Comparison of ENCODE assay signal across 10 cellular contexts in the genomic region with DNA sequence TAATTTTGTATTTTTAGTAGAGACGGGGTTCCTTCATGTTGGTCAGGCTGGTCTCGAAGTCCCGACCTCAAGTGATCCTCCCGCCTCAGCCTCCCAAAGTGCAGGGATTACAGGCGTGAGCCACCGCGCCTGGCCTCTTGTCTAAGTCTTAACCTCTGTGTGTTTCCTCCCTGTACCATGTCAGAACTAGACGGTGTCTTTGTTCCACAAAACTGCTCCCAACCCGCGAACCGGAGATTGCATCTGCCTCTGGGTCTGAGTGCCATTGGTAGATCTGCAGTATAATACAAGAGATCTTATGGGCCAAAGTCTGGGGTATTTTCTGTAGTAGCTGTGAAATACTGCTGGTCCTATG. TPM values are rescaled to one million over a fixed set of nuclear protein-coding genes. Genes with fewer than 3 reads are reported as not detected.
DNase-seq lines count a peak whose midpoint lies in the region; ATAC-seq and TF ChIP-seq lines count a peak whose summit lies in the region.
"Had no signal": no experiment of that assay in that cellular context is flagged by ENCODE, and none has a peak within 500 bp of the region (broad histone marks: within the 10 kb centered on the region; RNA-seq: fewer than 3 reads in every experiment).

No MANE protein-coding gene starts in this region.

- 95% methylated on average over 11 of the region's 11 CpGs for WGBS in HUES64

- no peaks in the 10 kb centered on the region for H3K27me3 ChIP-seq in Caco-2 (replicated peaks; ENCODE audit: control insufficient read depth, insufficient read depth, low read length)
- H3K27me3 ChIP-seq in HUES64 (ENCODE audit: insufficient read depth, low read length): no peaks in the 10 kb centered on the region
- no peaks in the 10 kb centered on the region for H3K27me3 ChIP-seq in neural progenitor cell
- no peaks in the 10 kb centered on the region for H3K27me3 ChIP-seq in H7 (ENCODE audit: control insufficient read depth, insufficient read depth, low read length)

- no peak overlapping the region for H2AFZ ChIP-seq in neural progenitor cell (replicated peaks)

- peak overlapping the region; percentile 86 for H3K4me2 ChIP-seq in neural progenitor cell

- no peaks in the 10 kb centered on the region for H3K36me3 ChIP-seq in Caco-2 (ENCODE audit: control insufficient read depth, insufficient read depth, low read length)
- H3K36me3 ChIP-seq in HUES64 (ENCODE audit: insufficient read depth, low read length): peaks cover 16% of the 10 kb centered on the region
- H3K36me3 ChIP-seq in neural progenitor cell: no peaks in the 10 kb centered on the region
- H3K36me3 ChIP-seq in H7 (replicated peaks; ENCODE audit: control insufficient read depth, insufficient read depth, low read length): peaks cover 5% of the 10 kb centered on the region

- no peak for DNase-seq in Caco-2
- no peak for DNase-seq in activated naive CD8-positive, alpha-beta T cell treated with anti-CD3 and anti-CD28 coated beads, Interleukin-2, amount 50 U/mL, for 24 hours
- no peak for DNase-seq in neural progenitor cell (ENCODE audit: low spot score)
- no peak for DNase-seq in H7
- no peak for DNase-seq in SKM-1 (lab: John Stamatoyannopoulos, UW; ENCODE audit: unreplicated experiment)
- no peak for DNase-seq in substantia nigra (lab: John Stamatoyannopoulos, UW)
- DNase-seq: GF-D8, NCI-H446 had no signal

- TF ChIP-seq CTCF in Caco-2 (IDR thresholded peaks at IDR 0.05; ENCODE audit: insufficient read depth in 1 of 2, low read depth in 1 of 2, low read length in 1 of 2, severe bottlenecking in 1 of 2, unreplicated experiment in 1 of 2) (no peak), neural progenitor cell (IDR thresholded peaks at IDR 0.05) (no peak)

- H3K4me3 Mint-ChIP-seq in Caco-2 (ENCODE audit: unreplicated experiment) (peak overlapping the region; percentile 93), neural progenitor cell (peak overlapping the region; percentile 96)
- peak overlapping the region; percentile 86 for H3K4me3 Mint-ChIP-seq in activated naive CD8-positive, alpha-beta T cell treated with anti-CD3 and anti-CD28 coated beads, Interleukin-2, amount 50 U/mL, for 24 hours

- H3K36me3 Mint-ChIP-seq in Caco-2 (ENCODE audit: insufficient read depth, unreplicated experiment) (peaks cover 18% of the 10 kb centered on the region), neural progenitor cell (peaks cover 7% of the 10 kb centered on the region)
- peaks cover 2% of the 10 kb centered on the region for H3K36me3 Mint-ChIP-seq in activated naive CD8-positive, alpha-beta T cell treated with anti-CD3 and anti-CD28 coated beads, Interleukin-2, amount 50 U/mL, for 24 hours (ENCODE audit: low read depth)

- no peaks in the 10 kb centered on the region for H3K27me3 Mint-ChIP-seq in Caco-2 (ENCODE audit: insufficient read depth, unreplicated experiment)
- no peaks in the 10 kb centered on the region for H3K27me3 Mint-ChIP-seq in activated naive CD8-positive, alpha-beta T cell treated with anti-CD3 and anti-CD28 coated beads, Interleukin-2, amount 50 U/mL, for 24 hours
- H3K27me3 Mint-ChIP-seq in neural progenitor cell (ENCODE audit: insufficient read depth, low read depth): peaks cover 4% of the 10 kb centered on the region

- H3K79me2 ChIP-seq in neural progenitor cell (ENCODE audit: low read depth): peaks cover 34% of the 10 kb centered on the region

- H3K9ac ChIP-seq in HUES64 (ENCODE audit: low read depth, low read length) (no peak overlapping the region), neural progenitor cell (no peak overlapping the region)
- H3K9ac ChIP-seq: parathyroid adenoma had no signal

- CTCF ChIA-PET in Caco-2 (lab: Charles Lee): no interaction called here

- H3K27ac ChIP-seq in HUES64 (ENCODE audit: low read depth, low read length): no peak overlapping the region
- H3K27ac ChIP-seq in neural progenitor cell: no peak overlapping the region
- no peak overlapping the region for H3K27ac ChIP-seq in substantia nigra (ENCODE audit: low read depth, low read length, poor library complexity, severe bottlenecking)

- H3K4me1 Mint-ChIP-seq in Caco-2 (ENCODE audit: low read depth, unreplicated experiment): peaks cover 8% of the 10 kb centered on the region
- peaks cover 9% of the 10 kb centered on the region for H3K4me1 Mint-ChIP-seq in activated naive CD8-positive, alpha-beta T cell treated with anti-CD3 and anti-CD28 coated beads, Interleukin-2, amount 50 U/mL, for 24 hours
- H3K4me1 Mint-ChIP-seq in neural progenitor cell: peaks cover 12% of the 10 kb centered on the region

- H3K4me3 ChIP-seq in Caco-2 (ENCODE audit: low read depth, low read length) (no peak overlapping the region), HUES64 (ENCODE audit: low read length) (peak overlapping the region; percentile 88; the same call in 1 of the 2 replicates), neural progenitor cell (no peak overlapping the region), H7 (ENCODE audit: insufficient read depth, low read depth, low read length) (no peak overlapping the region)

- no peaks in the 10 kb centered on the region for H4K20me1 ChIP-seq in neural progenitor cell (ENCODE audit: low read depth)

- H3K4me1 ChIP-seq in Caco-2 (peaks cover 7% of the 10 kb centered on the region; the same call in 1 of the 2 replicates), HUES64 (ENCODE audit: insufficient read depth, low read length) (no peaks in the 10 kb centered on the region), neural progenitor cell (peaks cover 4% of the 10 kb centered on the region)
- H3K4me1 ChIP-seq: parathyroid adenoma had no signal

- POLR2A ChIA-PET in Caco-2 (lab: Charles Lee): no interaction called here

- H3K27ac Mint-ChIP-seq in Caco-2 (ENCODE audit: unreplicated experiment) (peak overlapping the region; percentile 86), neural progenitor cell (peak overlapping the region; percentile 46)
- H3K27ac Mint-ChIP-seq in activated naive CD8-positive, alpha-beta T cell treated with anti-CD3 and anti-CD28 coated beads, Interleukin-2, amount 50 U/mL, for 24 hours: peak overlapping the region; percentile 95

- H3K9me3 ChIP-seq in Caco-2 (no peaks in the 10 kb centered on the region), HUES64 (ENCODE audit: insufficient read depth, low read depth, low read length) (no peaks in the 10 kb centered on the region), neural progenitor cell (ENCODE audit: low read depth) (no peaks in the 10 kb centered on the region)

- intact Hi-C loops in Caco-2 (cut with micrococcal nuclease; ENCODE audit: unreplicated experiment): no loop called here

- H3K9me3 Mint-ChIP-seq in Caco-2 (ENCODE audit: unreplicated experiment): no peaks in the 10 kb centered on the region
- H3K9me3 Mint-ChIP-seq in activated naive CD8-positive, alpha-beta T cell treated with anti-CD3 and anti-CD28 coated beads, Interleukin-2, amount 50 U/mL, for 24 hours: no peaks in the 10 kb centered on the region
- no peaks in the 10 kb centered on the region for H3K9me3 Mint-ChIP-seq in neural progenitor cell

- BruUV-seq in Caco-2 (replicated peaks; lab: Mats Ljungman, UMichigan): no TSS peak

- ATAC-seq in activated naive CD8-positive, alpha-beta T cell treated with anti-CD3 and anti-CD28 coated beads, Interleukin-2, amount 50 U/mL, for 24 hours: no peak

- H3F3A ChIP-seq in neural progenitor cell (ENCODE audit: low read depth): peaks cover 28% of the 10 kb centered on the region

RNA-seq across cellular contexts. Expression of gene EEF1AKMT2, which starts 1.3 kb away (rescaled TPM):
- 28.1 and 29.9 TPM in 2 replicates for total RNA-seq in Caco-2 (2022)
- 22.4 TPM for polyA plus RNA-seq in HUES64 (2013, experiment 1 of 2)
- polyA plus RNA-seq in HUES64 (2013, experiment 2 of 2): 30.5 TPM
- 41.0 and 41.8 TPM in 2 replicates for total RNA-seq in neural progenitor cell (ENCODE audit: low replicate concordance)
- 20.1 and 28.6 TPM in 2 replicates for total RNA-seq in H7 (2014; rRNA removed; shearing (Covaris generic))

RNA-seq across cellular contexts. Expression of gene ABRAXAS2, which starts 8.6 kb away (rescaled TPM):
- total RNA-seq in Caco-2 (2022) (15.5 and 16.8 TPM in 2 replicates), neural progenitor cell (ENCODE audit: low replicate concordance) (15.8 and 27.4 TPM in 2 replicates)
- polyA plus RNA-seq in HUES64 (2013, experiment 1 of 2): 11.0 TPM
- 11.7 TPM for polyA plus RNA-seq in HUES64 (2013, experiment 2 of 2)
- 14.2 and 19.8 TPM in 2 replicates for total RNA-seq in H7 (2014; rRNA removed; shearing (Covaris generic))

RNA-seq across cellular contexts. Expression of gene FAM53B, which starts 48.8 kb away (rescaled TPM):
- total RNA-seq in Caco-2 (2022) (13.6 and 13.7 TPM in 2 replicates), neural progenitor cell (ENCODE audit: low replicate concordance) (15.3 and 44.1 TPM in 2 replicates)
- polyA plus RNA-seq in HUES64 (2013, experiment 1 of 2): 11.2 TPM
- polyA plus RNA-seq in HUES64 (2013, experiment 2 of 2): 12.9 TPM
- total RNA-seq in H7 (2014; rRNA removed; shearing (Covaris generic)): 37.4 and 40.8 TPM in 2 replicates
